8 cellular contexts compared by ENCODE assay signal in the genomic region with DNA sequence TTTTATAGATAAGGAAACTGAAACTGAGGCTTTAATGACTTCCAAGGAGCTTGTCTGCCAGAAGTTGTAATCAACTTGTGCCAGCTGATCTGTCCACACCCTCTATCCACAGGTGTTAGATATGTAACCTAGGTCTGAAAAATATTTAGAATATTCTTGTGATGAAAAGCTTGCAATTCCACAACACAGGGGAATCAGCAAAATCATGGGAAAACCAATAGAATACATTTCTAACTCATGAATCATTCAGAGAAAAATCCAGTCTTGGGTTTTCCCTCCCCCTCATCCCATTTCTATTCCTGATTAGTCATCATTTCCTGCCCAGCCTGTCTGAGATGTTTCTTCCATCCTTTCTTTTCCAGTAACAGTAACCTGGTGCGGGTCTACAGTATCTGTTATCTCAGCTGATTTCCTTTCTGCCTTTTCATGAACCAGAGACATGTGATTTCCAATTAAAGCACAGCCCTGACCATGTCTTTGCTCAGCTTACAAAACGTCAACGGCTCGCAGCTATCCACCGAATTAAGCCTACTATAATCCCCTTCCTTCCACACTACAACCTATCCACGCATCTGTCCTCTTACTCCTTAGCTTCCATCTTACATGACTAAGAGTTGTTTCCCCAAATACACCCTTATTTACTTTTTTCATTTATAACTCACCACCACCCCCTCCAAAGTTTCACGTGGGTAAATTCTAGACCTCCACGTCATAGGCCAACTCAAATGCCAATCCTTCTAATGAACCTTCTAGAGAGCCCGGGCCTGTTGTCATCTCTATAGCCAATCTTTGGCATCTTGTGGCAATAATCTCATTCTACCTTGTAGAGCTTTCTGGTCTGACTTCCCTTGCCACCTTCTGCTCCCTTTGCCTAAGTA. TPM values are rescaled to one million over a fixed set of nuclear protein-coding genes. Genes with fewer than 3 reads are reported as not detected.
A peak's percentile ranks its signal among the peaks of the same experiment; 100 is the strongest.
DNase-seq lines count a peak whose midpoint lies in the region; ATAC-seq, FAIRE-seq and TF ChIP-seq lines count a peak whose summit lies in the region.

No MANE protein-coding gene starts in this region.

- no peaks in the 10 kb centered on the region for H3K9me3 ChIP-seq in CD4-positive, alpha-beta memory T cell (ENCODE audit: control insufficient read depth in 1 of 2, low read length in 2 of 2)
- H3K9me3 ChIP-seq in endothelial cell of umbilical vein (replicated peaks; ENCODE audit: control insufficient read depth, insufficient read depth, low read length), result no peaks in the 10 kb centered on the region
- no peaks in the 10 kb centered on the region for H3K9me3 ChIP-seq in mucosa of rectum (ENCODE audit: control insufficient read depth in 2 of 2, low read length in 2 of 2)
- no peaks in the 10 kb centered on the region for H3K9me3 ChIP-seq in aorta (ENCODE audit: control insufficient read depth, low read length)

- peak; percentile 72 for TF ChIP-seq POLR2A in endothelial cell of umbilical vein (IDR thresholded peaks at IDR 0.05; ENCODE audit: low read depth, low read length)

- no peaks in the 10 kb centered on the region for H3K9me3 Mint-ChIP-seq in CD4-positive, alpha-beta memory T cell

- H2AFZ ChIP-seq in endothelial cell of umbilical vein (ENCODE audit: low read depth, low read length), result peak overlapping the region; percentile 17

- peak overlapping the region; percentile 98 for H3K9ac ChIP-seq in endothelial cell of umbilical vein (replicated peaks; ENCODE audit: extremely low read depth, insufficient read depth, low read length)
- H3K9ac ChIP-seq in mucosa of rectum (ENCODE audit: low read depth in 1 of 2, low read length in 2 of 2), result peak overlapping the region; percentile 42 to 73

- intact Hi-C loops in CD4-positive, alpha-beta memory T cell (cut with micrococcal nuclease), result loop anchor here (1.0 to 5.0 kb wide), 6 partner anchors 69 to 1508 kb away; a partner anchor contains a TSS
- intact Hi-C loops in endothelial cell of umbilical vein (cut with micrococcal nuclease) (loop anchor here (1.0 to 10.0 kb wide), 8 partner anchors 69 to 1080 kb away; a partner anchor contains a TSS), aorta (cut with DNase I) (loop anchor here in 1 of 2 donors (10.0 kb wide), 1 partner anchor 60 kb away; no protein-coding TSS in a partner anchor)

- peak; percentile 1 for ATAC-seq in GM18873 (IDR thresholded peaks at IDR 0.05; ENCODE audit: low FRiP score, unreplicated experiment)
- peak; percentile 25 for ATAC-seq in HG03520 (IDR thresholded peaks at IDR 0.05; ENCODE audit: unreplicated experiment)
- peak; percentile 81 for ATAC-seq in aorta (ENCODE audit: low FRiP score)

- dilution Hi-C loops in endothelial cell of umbilical vein (cut with MboI; ENCODE audit: extremely low pct_ligation_motif_present, low sequenced_read_pairs), result no loop called here

- FAIRE-seq in endothelial cell of umbilical vein (lab: Jason Lieb, UNC), result peak; percentile 94

- H3K4me1 Mint-ChIP-seq in CD4-positive, alpha-beta memory T cell, result peaks cover 12 to 37% (median 17%) of the 10 kb centered on the region in 4 donors

- peak overlapping the region; percentile 20 to 66 for H3K4me3 ChIP-seq in CD4-positive, alpha-beta memory T cell (ENCODE audit: low read length in 2 of 2)
- H3K4me3 ChIP-seq in endothelial cell of umbilical vein (replicated peaks in 1 of 3; ENCODE audit: insufficient read depth in 1 of 3, low read depth in 1 of 3, low read length in 3 of 3) (peak overlapping the region in 2 of 3 experiments; percentile 51 to 90), mucosa of rectum (ENCODE audit: low read length in 2 of 2) (peak overlapping the region; percentile 67 to 86), aorta (ENCODE audit: low read length in 2 of 2) (peak overlapping the region in 1 of 2 donors; percentile 58)

- no peak for TF ChIP-seq CTCF in endothelial cell of umbilical vein (IDR thresholded peaks at IDR 0.05; ENCODE audit: extremely low read depth in 1 of 2, insufficient read depth in 1 of 2, low read depth in 1 of 2, low read length in 2 of 2)

- DNase-seq in CD4-positive, alpha-beta memory T cell, result peak in 1 of 5 donors; percentile 45
- DNase-seq in T1000 (lab: John Stamatoyannopoulos, UW) (peak; percentile 49), endothelial cell of umbilical vein (ENCODE audit: low read depth, low spot score) (peak; percentile 98), aorta (no peak), NCI-H526 treated with DMSO at 0.1 percent for 48 hours (lab: John Stamatoyannopoulos, UW) (no peak)

- peaks cover 39% of the 10 kb centered on the region for H3K79me2 ChIP-seq in endothelial cell of umbilical vein (ENCODE audit: control insufficient read depth, insufficient read depth, low read length)

- H3K27me3 ChIP-seq in CD4-positive, alpha-beta memory T cell (ENCODE audit: insufficient read depth, low read length), result no peaks in the 10 kb centered on the region
- no peaks in the 10 kb centered on the region for H3K27me3 ChIP-seq in endothelial cell of umbilical vein (ENCODE audit: control insufficient read depth in 2 of 2, insufficient read depth in 2 of 2, low read length in 2 of 2)
- no peaks in the 10 kb centered on the region for H3K27me3 ChIP-seq in mucosa of rectum (ENCODE audit: control insufficient read depth in 2 of 2, insufficient read depth in 2 of 2, low read length in 2 of 2)
- no peaks in the 10 kb centered on the region for H3K27me3 ChIP-seq in aorta (ENCODE audit: control insufficient read depth in 1 of 2, insufficient read depth in 2 of 2, low read length in 1 of 2)

- peaks cover 18% of the 10 kb centered on the region for H3K4me1 ChIP-seq in CD4-positive, alpha-beta memory T cell (ENCODE audit: insufficient read depth, low read length)
- H3K4me1 ChIP-seq in endothelial cell of umbilical vein (ENCODE audit: control insufficient read depth, extremely low read depth, insufficient read depth, low read length), result peaks cover 34% of the 10 kb centered on the region
- peaks cover 8 to 28% of the 10 kb centered on the region in 2 donors for H3K4me1 ChIP-seq in mucosa of rectum (ENCODE audit: control insufficient read depth in 2 of 2, insufficient read depth in 2 of 2, low read length in 2 of 2)
- no peaks in the 10 kb centered on the region for H3K4me1 ChIP-seq in aorta (ENCODE audit: control insufficient read depth in 1 of 2, insufficient read depth in 2 of 2, low read length in 2 of 2)

- peaks cover 0 to 2% of the 10 kb centered on the region in 2 donors for H3K36me3 Mint-ChIP-seq in CD4-positive, alpha-beta memory T cell

- 3 to 6% methylated on average over 9 of the region's 9 CpGs for WGBS in aorta, 2 donors

- BruUV-seq in endothelial cell of umbilical vein (replicated peaks; lab: Mats Ljungman, UMichigan), result TSS peak; percentile 97

- CTCF ChIA-PET in CD4-positive, alpha-beta memory T cell (lab: Charles Lee; ENCODE audit: partially characterized antibody), result interaction anchor here (1.0 to 9.8 kb wide), 6 partner anchors 8 to 637 kb away, joined by 3 to 122 read pairs (median 4); no protein-coding TSS in a partner anchor
- CTCF ChIA-PET in endothelial cell of umbilical vein (lab: Charles Lee), result interaction anchor here (0.7 to 10.0 kb wide), 7 partner anchors 12 to 281 kb away, joined by 3 to 124 read pairs (median 3); no protein-coding TSS in a partner anchor

- no peaks in the 10 kb centered on the region for H3K36me3 ChIP-seq in CD4-positive, alpha-beta memory T cell (ENCODE audit: insufficient read depth, low read length)
- H3K36me3 ChIP-seq in endothelial cell of umbilical vein (ENCODE audit: control insufficient read depth in 2 of 2, extremely low read depth in 1 of 2, insufficient read depth in 2 of 2, low read length in 2 of 2) (no peaks in the 10 kb centered on the region), mucosa of rectum (ENCODE audit: control insufficient read depth in 2 of 2, insufficient read depth in 2 of 2, low read length in 2 of 2) (no peaks in the 10 kb centered on the region), aorta (ENCODE audit: control insufficient read depth in 1 of 2, insufficient read depth in 2 of 2, low read length in 1 of 2) (no peaks in the 10 kb centered on the region)

- peak overlapping the region; percentile 84 for H3K27ac ChIP-seq in CD4-positive, alpha-beta memory T cell (ENCODE audit: low read depth, low read length)
- H3K27ac ChIP-seq in endothelial cell of umbilical vein (ENCODE audit: insufficient read depth, low read depth, low read length), result peak overlapping the region; percentile 100
- H3K27ac ChIP-seq in mucosa of rectum (ENCODE audit: low read depth in 2 of 2, low read length in 2 of 2), result peak overlapping the region; percentile 80 to 85
- peak overlapping the region; percentile 29 to 92 for H3K27ac ChIP-seq in aorta (ENCODE audit: low read depth in 1 of 2, low read length in 2 of 2)

- H3K4me2 ChIP-seq in endothelial cell of umbilical vein (ENCODE audit: insufficient read depth, low read length), result peak overlapping the region; percentile 89

- H3K4me3 Mint-ChIP-seq in CD4-positive, alpha-beta memory T cell, result peak overlapping the region; percentile 85 to 94 (median 90)

- no peaks in the 10 kb centered on the region for H3K9me1 ChIP-seq in endothelial cell of umbilical vein (replicated peaks; ENCODE audit: control insufficient read depth, extremely low read depth, insufficient read depth, low read length)

- peak overlapping the region; percentile 93 to 100 (median 99) for H3K27ac Mint-ChIP-seq in CD4-positive, alpha-beta memory T cell

- H4K20me1 ChIP-seq in endothelial cell of umbilical vein (replicated peaks; ENCODE audit: control insufficient read depth, extremely low read depth, insufficient read depth, low read length), result peaks cover 4% of the 10 kb centered on the region

- POLR2A ChIA-PET in CD4-positive, alpha-beta memory T cell (lab: Charles Lee; ENCODE audit: partially characterized antibody), result interaction anchor here (0.6 to 2.9 kb wide), 9 partner anchors 8 to 643 kb away, joined by 3 to 29 read pairs (median 9); a partner anchor contains a TSS
- POLR2A ChIA-PET in endothelial cell of umbilical vein (lab: Charles Lee), result interaction anchor here (0.6 to 1.5 kb wide), 4 partner anchors 13 to 794 kb away, joined by 3 to 6 read pairs (median 4); no protein-coding TSS in a partner anchor

- H3K27me3 Mint-ChIP-seq in CD4-positive, alpha-beta memory T cell, result no peaks in the 10 kb centered on the region

TF ChIP-seq in endothelial cell of umbilical vein, 7 proteins besides CTCF, POLR2A, EP300 and RAD21 (continues in another document):
- peak; percentile 98 for TF ChIP-seq FOS (IDR thresholded peaks at IDR 0.05; ENCODE audit: borderline replicate concordance, insufficient read depth, low read length)

RNA-seq across cellular contexts. Expression of a gene that starts 1.0 kb away (rescaled TPM):
- total RNA-seq in CD4-positive, alpha-beta memory T cell, result 1 to 10 TPM; 1.4 to 1.7 TPM
- under 1 TPM; 0.14 to 0.84 TPM for polyA plus RNA-seq in CD4-positive, alpha-beta memory T cell
- 20.1 and 20.7 TPM in 2 replicates for total RNA-seq in endothelial cell of umbilical vein
- 7.6 and 7.9 TPM in 2 replicates for polyA plus RNA-seq in endothelial cell of umbilical vein
- polyA plus RNA-seq in endothelial cell of umbilical vein (2011; cell fraction: cytosol; rRNA removed), result 8.7 and 10.3 TPM in 2 replicates
- 19.3 and 21.0 TPM in 2 replicates for polyA plus RNA-seq in endothelial cell of umbilical vein (2011; cell fraction: nucleus; rRNA removed)
- 19.4 and 20.4 TPM in 2 replicates for polyA plus RNA-seq in endothelial cell of umbilical vein (2012)
- 30.2 and 31.6 TPM in 2 replicates for polyA minus RNA-seq in endothelial cell of umbilical vein
- 12.6 TPM for polyA minus RNA-seq in endothelial cell of umbilical vein (2011; cell fraction: cytosol; rRNA and poly(A)+ RNA removed)
- 37.7 and 43.2 TPM in 2 replicates for polyA minus RNA-seq in endothelial cell of umbilical vein (2011; cell fraction: nucleus; rRNA and poly(A)+ RNA removed)
- 1 to 10 TPM; 5.1 to 6.9 TPM for total RNA-seq in aorta
- 1 to 10 TPM in 1 of 2 donors, under 1 TPM in 1; 0.20 to 2.0 TPM for polyA plus RNA-seq in aorta

Comparison
In these comparisons a context has a peak if more than half of its experiments do, and no peak if none do; other contexts are left out.
1. DNase-seq: peak in T1000 (single experiment) and endothelial cell of umbilical vein (single experiment); none in aorta (0 of 2) and NCI-H526 treated with DMSO at 0.1 percent for 48 hours (single experiment).
2. ATAC-seq: peak in every context shown above with its lines; median percentile 81 in aorta; 25 in HG03520; 1 in GM18873.
3. Peak in every context shown above with its lines, with median percentiles within 50 percentile points of each other: H3K27ac ChIP-seq.